Comparison of ENCODE assay signal across 1 cellular context in genomic region chr7:73830872-73831655, GRCh38.
TF ChIP-seq lines count a peak whose summit lies in the region.

A gene with protein sequence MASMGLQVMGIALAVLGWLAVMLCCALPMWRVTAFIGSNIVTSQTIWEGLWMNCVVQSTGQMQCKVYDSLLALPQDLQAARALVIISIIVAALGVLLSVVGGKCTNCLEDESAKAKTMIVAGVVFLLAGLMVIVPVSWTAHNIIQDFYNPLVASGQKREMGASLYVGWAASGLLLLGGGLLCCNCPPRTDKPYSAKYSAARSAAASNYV (plus strand): TSS chr7:73830996. CDS start chr7:73831202, 206 bp downstream.

TF ChIP-seq in HepG2, 621 proteins besides CTCF, POLR2A, EP300 and RAD21 (continued from another document and continues in another):
- TF ChIP-seq ETS1 (CRISPR knock-in tag; IDR thresholded peaks at IDR 0.05) (no peak), KMT2A (CRISPR knock-in tag; IDR thresholded peaks at IDR 0.05) (peak; percentile 27; the same call in 1 of the 2 replicates), MLXIP (CRISPR knock-in tag; IDR thresholded peaks at IDR 0.05; ENCODE audit: borderline replicate concordance) (no peak), FOXJ3 (CRISPR knock-in tag; IDR thresholded peaks at IDR 0.05; ENCODE audit: borderline replicate concordance) (no peak), ZNF34 (CRISPR knock-in tag; IDR thresholded peaks at IDR 0.05; ENCODE audit: borderline replicate concordance) (no peak), ZNF20 (CRISPR knock-in tag; IDR thresholded peaks at IDR 0.05) (no peak), ZIK1 (CRISPR knock-in tag; IDR thresholded peaks at IDR 0.05; ENCODE audit: borderline replicate concordance, low read depth) (no peak), HNRNPK (IDR thresholded peaks at IDR 0.05; ENCODE audit: low read depth, low read length, poor library complexity, severe bottlenecking) (no peak), TBP (CRISPR knock-in tag; IDR thresholded peaks at IDR 0.05) (no peak), TARDBP (CRISPR knock-in tag; IDR thresholded peaks at IDR 0.05) (0 out of 2 replicates have a peak, but pooled peaks have one; percentile 34), DDIT3 (CRISPR knock-in tag; IDR thresholded peaks at IDR 0.05) (no peak), ZNF30 (CRISPR knock-in tag; IDR thresholded peaks at IDR 0.05) (no peak), ZNF839 (CRISPR knock-in tag; IDR thresholded peaks at IDR 0.05; ENCODE audit: borderline replicate concordance) (no peak), RXRB (CRISPR knock-in tag; IDR thresholded peaks at IDR 0.05; ENCODE audit: borderline replicate concordance) (0 out of 2 replicates have a peak, but pooled peaks have one; percentile 20), NR2F1 (CRISPR knock-in tag; IDR thresholded peaks at IDR 0.05) (no peak), ZNF326 (CRISPR knock-in tag; IDR thresholded peaks at IDR 0.05; ENCODE audit: borderline replicate concordance) (no peak), TIGD3 (CRISPR knock-in tag; IDR thresholded peaks at IDR 0.05; ENCODE audit: borderline replicate concordance) (no peak), ZNF251 (CRISPR knock-in tag; IDR thresholded peaks at IDR 0.05) (no peak), ZNF772 (CRISPR knock-in tag; IDR thresholded peaks at IDR 0.05) (no peak; the same call in 1 of the 2 replicates), AHDC1 (CRISPR knock-in tag; IDR thresholded peaks at IDR 0.05; ENCODE audit: borderline replicate concordance) (no peak), ZBTB40 (IDR thresholded peaks at IDR 0.05) (no peak), ZBTB40 (CRISPR knock-in tag; IDR thresholded peaks at IDR 0.05) (peak; percentile 44; the same call in 1 of the 2 replicates)
- TF ChIP-seq, protein P1, sequence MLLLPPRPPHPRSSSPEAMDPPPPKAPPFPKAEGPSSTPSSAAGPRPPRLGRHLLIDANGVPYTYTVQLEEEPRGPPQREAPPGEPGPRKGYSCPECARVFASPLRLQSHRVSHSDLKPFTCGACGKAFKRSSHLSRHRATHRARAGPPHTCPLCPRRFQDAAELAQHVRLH (CRISPR knock-in tag; IDR thresholded peaks at IDR 0.05; ENCODE audit: borderline replicate concordance, low read depth): no peak
- TF ChIP-seq, protein P2, sequence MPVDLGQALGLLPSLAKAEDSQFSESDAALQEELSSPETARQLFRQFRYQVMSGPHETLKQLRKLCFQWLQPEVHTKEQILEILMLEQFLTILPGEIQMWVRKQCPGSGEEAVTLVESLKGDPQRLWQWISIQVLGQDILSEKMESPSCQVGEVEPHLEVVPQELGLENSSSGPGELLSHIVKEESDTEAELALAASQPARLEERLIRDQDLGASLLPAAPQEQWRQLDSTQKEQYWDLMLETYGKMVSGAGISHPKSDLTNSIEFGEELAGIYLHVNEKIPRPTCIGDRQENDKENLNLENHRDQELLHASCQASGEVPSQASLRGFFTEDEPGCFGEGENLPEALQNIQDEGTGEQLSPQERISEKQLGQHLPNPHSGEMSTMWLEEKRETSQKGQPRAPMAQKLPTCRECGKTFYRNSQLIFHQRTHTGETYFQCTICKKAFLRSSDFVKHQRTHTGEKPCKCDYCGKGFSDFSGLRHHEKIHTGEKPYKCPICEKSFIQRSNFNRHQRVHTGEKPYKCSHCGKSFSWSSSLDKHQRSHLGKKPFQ (CRISPR knock-in tag; IDR thresholded peaks at IDR 0.05; ENCODE audit: insufficient replicate concordance): no peak
- TF ChIP-seq, protein P3, sequence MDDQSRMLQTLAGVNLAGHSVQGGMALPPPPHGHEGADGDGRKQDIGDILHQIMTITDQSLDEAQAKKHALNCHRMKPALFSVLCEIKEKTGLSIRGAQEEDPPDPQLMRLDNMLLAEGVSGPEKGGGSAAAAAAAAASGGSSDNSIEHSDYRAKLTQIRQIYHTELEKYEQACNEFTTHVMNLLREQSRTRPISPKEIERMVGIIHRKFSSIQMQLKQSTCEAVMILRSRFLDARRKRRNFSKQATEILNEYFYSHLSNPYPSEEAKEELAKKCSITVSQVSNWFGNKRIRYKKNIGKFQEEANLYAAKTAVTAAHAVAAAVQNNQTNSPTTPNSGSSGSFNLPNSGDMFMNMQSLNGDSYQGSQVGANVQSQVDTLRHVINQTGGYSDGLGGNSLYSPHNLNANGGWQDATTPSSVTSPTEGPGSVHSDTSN (CRISPR knock-in tag; IDR thresholded peaks at IDR 0.05; ENCODE audit: borderline replicate concordance): no peak
